ENCODE assay signal across 8 cellular contexts in the genomic region with DNA sequence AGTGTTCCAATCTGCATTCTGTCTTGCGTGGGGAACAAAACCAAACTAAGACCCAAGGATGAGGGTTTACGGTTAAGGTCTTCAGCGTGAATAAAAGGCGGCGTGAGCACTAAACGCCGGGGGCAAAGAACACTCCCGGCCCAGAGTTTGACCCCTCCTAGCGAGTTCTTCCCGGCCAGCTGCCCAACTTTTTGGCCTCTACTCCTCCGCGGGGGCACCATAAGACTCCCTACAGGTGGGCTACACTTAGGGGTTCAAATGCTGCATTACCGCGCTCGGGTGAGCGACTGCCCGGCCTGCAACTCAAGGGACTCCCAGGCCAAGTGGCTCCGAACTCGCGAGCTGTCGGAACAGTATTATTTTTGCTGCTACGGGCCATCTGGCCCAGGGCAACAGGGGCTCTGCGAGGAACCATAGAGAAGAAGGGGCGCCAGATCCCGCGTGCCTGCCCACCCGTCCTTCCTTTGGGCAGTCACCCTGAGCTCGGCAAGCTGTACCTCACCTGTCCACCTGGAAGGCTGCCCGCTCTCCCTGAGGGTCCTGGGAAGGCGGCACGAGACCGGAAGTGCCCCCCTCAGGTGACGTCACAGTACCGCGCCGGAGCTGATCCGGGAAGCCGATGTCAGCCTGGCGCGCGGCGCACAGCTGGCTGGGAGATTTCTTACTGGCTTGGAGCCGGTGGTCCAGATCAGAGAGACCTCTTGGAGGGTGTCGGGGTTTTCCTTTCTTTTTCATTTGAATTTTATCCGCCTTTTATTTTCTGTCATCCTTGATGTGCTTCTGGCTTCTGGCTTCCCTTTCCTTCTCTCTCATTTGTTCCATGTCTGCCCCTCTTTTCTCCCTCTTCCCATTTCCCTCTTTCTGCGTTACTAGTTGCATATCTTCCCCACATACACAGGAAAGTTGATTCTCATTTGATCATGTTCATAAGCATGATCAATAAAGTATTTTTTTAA. TPM values are rescaled to one million over a fixed set of nuclear protein-coding genes. Genes with fewer than 3 reads are reported as not detected.
DNase-seq lines count a peak whose midpoint lies in the region; ATAC-seq lines count a peak whose summit lies in the region.

A gene (minus strand): TSS at position 567 of the 956 bp plus-strand sequence. CDS start 21,638 bp downstream, outside the sequence.

- H3K27me3 Mint-ChIP-seq in activated CD8-positive, alpha-beta memory T cell treated with anti-CD3 and anti-CD28 coated beads, Interleukin-2, amount 10 ng/mL, durations not matched to agents 7 days and 5 days: no peaks in the 10 kb centered on the region

- peak within 1 kb of the TSS; percentile 70 for H3K4me3 ChIP-seq in endocrine pancreas (ENCODE audit: control insufficient read depth, insufficient read depth, low read length)
- peak within 1 kb of the TSS; percentile 98 for H3K4me3 ChIP-seq in mesendoderm (ENCODE audit: low read length)

- DNase-seq in COLO829 (ENCODE audit: low spot score) (peak; percentile 65), HT-29 (ENCODE audit: low spot score) (peak; percentile 91), NOMO-1 treated with dmso at 0.1 percent for 144 hours (lab: John Stamatoyannopoulos, UW; ENCODE audit: unreplicated experiment) (peak; percentile 59), mesendoderm (peak; percentile 95)
- peak; percentile 91 for DNase-seq in activated CD8-positive, alpha-beta memory T cell treated with anti-CD3 and anti-CD28 coated beads, Interleukin-2, amount 10 ng/mL, durations not matched to agents 7 days and 5 days
- peak; percentile 73 for DNase-seq in stimulated activated CD8-positive, alpha-beta memory T cell treated with anti-CD3 and anti-CD28 coated beads, Interleukin-12 subunit alpha, Interleukin-12 subunit beta, amount 100 ng/mL, for 4 hours (ENCODE audit: low read depth)

- no peak within 1 kb of the TSS for H2AK5ac ChIP-seq in mesendoderm (ENCODE audit: low read length)

- peak within 1 kb of the TSS; percentile 87 for H3K56ac ChIP-seq in mesendoderm (ENCODE audit: low read length)

- H3K4me1 ChIP-seq in endocrine pancreas (ENCODE audit: control insufficient read depth, insufficient read depth, low read length) (no peaks in the 10 kb centered on the region), mesendoderm (ENCODE audit: control insufficient read depth, low read depth, low read length) (no peaks in the 10 kb centered on the region)

- H3K4me3 Mint-ChIP-seq in activated CD8-positive, alpha-beta memory T cell treated with anti-CD3 and anti-CD28 coated beads, Interleukin-2, amount 10 ng/mL, durations not matched to agents 7 days and 5 days: peak within 1 kb of the TSS; percentile 97

- no peaks in the 10 kb centered on the region for H3K9me3 ChIP-seq in endocrine pancreas (ENCODE audit: control insufficient read depth, low read length)

- WGBS in mesendoderm (ENCODE audit: extremely low coverage, insufficient coverage, low lambda C conversion rate): no CpG with 5 or more reads among the region's 46 CpGs

- peaks cover 7% of the 10 kb centered on the region for H3K79me2 ChIP-seq in mesendoderm (ENCODE audit: control insufficient read depth, insufficient read depth, low read length)

- H3K27ac ChIP-seq in mesendoderm (ENCODE audit: low read depth, low read length): peak within 1 kb of the TSS; percentile 1

- peaks cover 30% of the 10 kb centered on the region for H3K4me1 Mint-ChIP-seq in activated CD8-positive, alpha-beta memory T cell treated with anti-CD3 and anti-CD28 coated beads, Interleukin-2, amount 10 ng/mL, durations not matched to agents 7 days and 5 days

- H2BK15ac ChIP-seq in mesendoderm (replicated peaks; ENCODE audit: low read depth): no peak within 1 kb of the TSS

- H3K79me1 ChIP-seq in mesendoderm (ENCODE audit: low read length): peaks cover under 1% of the 10 kb centered on the region

- no peak within 1 kb of the TSS for H4K5ac ChIP-seq in mesendoderm (ENCODE audit: low read length)

- H3K36me3 Mint-ChIP-seq in activated CD8-positive, alpha-beta memory T cell treated with anti-CD3 and anti-CD28 coated beads, Interleukin-2, amount 10 ng/mL, durations not matched to agents 7 days and 5 days: peaks cover 3% of the 10 kb centered on the region

- H3K27ac Mint-ChIP-seq in activated CD8-positive, alpha-beta memory T cell treated with anti-CD3 and anti-CD28 coated beads, Interleukin-2, amount 10 ng/mL, durations not matched to agents 7 days and 5 days: peak within 1 kb of the TSS; percentile 98

- ATAC-seq in GM21360 (IDR thresholded peaks at IDR 0.05; ENCODE audit: unreplicated experiment): peak; percentile 84
- ATAC-seq in activated CD8-positive, alpha-beta memory T cell treated with anti-CD3 and anti-CD28 coated beads, Interleukin-2, amount 10 ng/mL, durations not matched to agents 7 days and 5 days: peak; percentile 84

- no peak within 1 kb of the TSS for H3K23ac ChIP-seq in mesendoderm (ENCODE audit: low read length)

- CTCF ChIA-PET in activated CD8-positive, alpha-beta memory T cell treated with anti-CD3 and anti-CD28 coated beads, Interleukin-2, amount 10 ng/mL, durations not matched to agents 7 days and 5 days (lab: Charles Lee): interaction anchor here (0.6 to 4.3 kb wide), 4 partner anchors 41 to 376 kb away, joined by 3 to 21 read pairs (median 6); a partner anchor contains a TSS

- no peak within 1 kb of the TSS for H2BK5ac ChIP-seq in mesendoderm (ENCODE audit: low read length)

- H3K4me2 ChIP-seq in mesendoderm (ENCODE audit: low read length): peak within 1 kb of the TSS; percentile 87

- H2BK120ac ChIP-seq in mesendoderm (ENCODE audit: low read depth, low read length): no peak within 1 kb of the TSS

- H3K18ac ChIP-seq in mesendoderm (ENCODE audit: low read length): no peak within 1 kb of the TSS

- H4K8ac ChIP-seq in mesendoderm (ENCODE audit: low read depth, low read length): no peak within 1 kb of the TSS

- H3K36me3 ChIP-seq in endocrine pancreas (ENCODE audit: control insufficient read depth, insufficient read depth, low read length) (no peaks in the 10 kb centered on the region), mesendoderm (ENCODE audit: control insufficient read depth, insufficient read depth, low read length) (no peaks in the 10 kb centered on the region)

- H3K27me3 ChIP-seq in endocrine pancreas (ENCODE audit: control insufficient read depth, insufficient read depth, low read length) (peaks cover 1% of the 10 kb centered on the region), mesendoderm (ENCODE audit: insufficient read depth, low read length, poor library complexity) (no peaks in the 10 kb centered on the region)

- peak within 1 kb of the TSS; percentile 69 for H3K9ac ChIP-seq in endocrine pancreas (ENCODE audit: control insufficient read depth, insufficient read depth, low read length)
- H3K9ac ChIP-seq in mesendoderm (ENCODE audit: low read length): peak within 1 kb of the TSS; percentile 83

- peak within 1 kb of the TSS; percentile 92 for H3K4ac ChIP-seq in mesendoderm (ENCODE audit: low read depth, low read length)

- H3K9me3 Mint-ChIP-seq in activated CD8-positive, alpha-beta memory T cell treated with anti-CD3 and anti-CD28 coated beads, Interleukin-2, amount 10 ng/mL, durations not matched to agents 7 days and 5 days (ENCODE audit: low read depth): no peaks in the 10 kb centered on the region

RNA-seq across cellular contexts. Expression of the gene that starts here (rescaled TPM):
- total RNA-seq in HT-29 (2014; rRNA removed; shearing (Covaris generic)): 7.4 and 14.4 TPM in 2 replicates
- total RNA-seq in activated CD8-positive, alpha-beta memory T cell treated with anti-CD3 and anti-CD28 coated beads, Interleukin-2, amount 10 ng/mL, durations not matched to agents 7 days and 5 days: 10 to 100 TPM; 21.3 to 23.7 TPM
- 18.0 TPM for polyA plus RNA-seq in mesendoderm (2013, experiment 1 of 2)
- polyA plus RNA-seq in mesendoderm (2013, experiment 2 of 2): 18.9 TPM

Comparison
In these comparisons a context has a peak if more than half of its experiments do, and no peak if none do; other contexts are left out.
1. Peak in every context shown above with its lines: DNase-seq, ATAC-seq, H3K4me3 ChIP-seq and H3K27ac ChIP-seq.